1 cellular context compared by ENCODE assay signal in the genomic region with DNA sequence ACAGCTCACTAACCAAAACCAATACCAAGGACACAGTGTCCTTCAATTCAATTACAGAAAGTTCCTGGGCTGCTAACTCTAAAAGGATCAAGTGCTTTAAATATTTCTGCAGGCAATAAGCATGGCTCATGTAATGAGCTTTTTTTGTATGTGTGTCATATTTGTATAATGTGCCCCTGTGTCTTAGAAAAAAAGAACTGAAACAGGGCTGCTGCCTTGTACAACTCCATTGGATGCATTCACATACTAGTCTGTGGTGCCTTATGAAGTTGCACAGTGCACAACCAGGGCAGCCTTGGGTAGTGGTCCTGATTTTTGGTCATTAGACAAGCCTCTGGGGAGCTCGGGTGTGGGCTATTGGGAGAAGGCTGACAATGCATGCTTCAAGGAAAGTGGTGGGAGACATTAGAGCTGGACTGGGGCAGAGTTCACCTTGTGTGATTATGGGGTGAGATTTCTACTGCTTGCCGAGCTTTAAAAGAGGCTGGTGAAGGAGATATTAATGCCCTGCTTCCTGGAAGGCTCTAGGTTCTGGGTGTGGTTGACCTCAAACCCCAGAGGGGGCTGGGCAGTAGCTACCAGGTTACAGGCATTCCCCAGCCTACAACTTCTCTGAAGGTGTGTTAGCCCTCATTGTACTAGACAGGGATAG.
TF ChIP-seq lines count a peak whose summit lies in the region.

No MANE protein-coding gene starts in this region.

TF ChIP-seq in K562, 482 proteins besides CTCF, POLR2A, EP300 and RAD21 (continued from another document):
- TF ChIP-seq HNRNPLL (IDR thresholded peaks at IDR 0.05; ENCODE audit: low read depth, low read length, poor library complexity, severe bottlenecking) (no peak), CREB3L1 (IDR thresholded peaks at IDR 0.05; ENCODE audit: borderline replicate concordance, low read depth) (no peak), ZNF134 (CRISPR knock-in tag; conservative IDR thresholded peaks at IDR 0.05) (no peak), SMARCE1 (IDR thresholded peaks at IDR 0.05) (0 out of 2 replicates have a peak, but pooled peaks have one; percentile 40), HLTF (IDR thresholded peaks at IDR 0.05) (no peak), GTF2F1 (IDR thresholded peaks at IDR 0.05; ENCODE audit: low read depth, low read length) (no peak), MTA3 (IDR thresholded peaks at IDR 0.05; ENCODE audit: borderline replicate concordance) (0 out of 2 replicates have a peak, but pooled peaks have one; percentile 14), BRD9 (IDR thresholded peaks at IDR 0.05; ENCODE audit: low read depth, partially characterized antibody) (no peak), ARID4B (CRISPR knock-in tag; IDR thresholded peaks at IDR 0.05) (no peak), SMAD4 (CRISPR knock-in tag; conservative IDR thresholded peaks at IDR 0.05) (peak; percentile 72), CXXC5 (CRISPR knock-in tag; IDR thresholded peaks at IDR 0.05) (peak; percentile 39), TCFL5 (CRISPR knock-in tag; conservative IDR thresholded peaks at IDR 0.05) (no peak), SRF (CRISPR knock-in tag; IDR thresholded peaks at IDR 0.05) (no peak), ARID1B (IDR thresholded peaks at IDR 0.05) (peak; percentile 64), HDAC1 (IDR thresholded peaks at IDR 0.05) (peak; percentile 43 to 92), SIRT6 (IDR thresholded peaks at IDR 0.05; ENCODE audit: low read depth, low read length) (no peak), CBFA2T3 (IDR thresholded peaks at IDR 0.05) (peak; percentile 87), CEBPG (CRISPR knock-in tag; IDR thresholded peaks at IDR 0.05) (0 out of 2 replicates have a peak, but pooled peaks have one; percentile 21), CEBPG (tag; conservative IDR thresholded peaks at IDR 0.05 in 1 of 2, IDR thresholded peaks at IDR 0.05 in 1 of 2) (no peak), NFIC (IDR thresholded peaks at IDR 0.05) (0 out of 2 replicates have a peak, but pooled peaks have one; percentile 19), ZNF717 (CRISPR knock-in tag; IDR thresholded peaks at IDR 0.05) (no peak), ZNF274 (IDR thresholded peaks at IDR 0.05; ENCODE audit: borderline replicate concordance, low read depth, low read length) (no peak), ZNF184 (CRISPR knock-in tag; IDR thresholded peaks at IDR 0.05) (no peak)
- TF ChIP-seq, protein P1, sequence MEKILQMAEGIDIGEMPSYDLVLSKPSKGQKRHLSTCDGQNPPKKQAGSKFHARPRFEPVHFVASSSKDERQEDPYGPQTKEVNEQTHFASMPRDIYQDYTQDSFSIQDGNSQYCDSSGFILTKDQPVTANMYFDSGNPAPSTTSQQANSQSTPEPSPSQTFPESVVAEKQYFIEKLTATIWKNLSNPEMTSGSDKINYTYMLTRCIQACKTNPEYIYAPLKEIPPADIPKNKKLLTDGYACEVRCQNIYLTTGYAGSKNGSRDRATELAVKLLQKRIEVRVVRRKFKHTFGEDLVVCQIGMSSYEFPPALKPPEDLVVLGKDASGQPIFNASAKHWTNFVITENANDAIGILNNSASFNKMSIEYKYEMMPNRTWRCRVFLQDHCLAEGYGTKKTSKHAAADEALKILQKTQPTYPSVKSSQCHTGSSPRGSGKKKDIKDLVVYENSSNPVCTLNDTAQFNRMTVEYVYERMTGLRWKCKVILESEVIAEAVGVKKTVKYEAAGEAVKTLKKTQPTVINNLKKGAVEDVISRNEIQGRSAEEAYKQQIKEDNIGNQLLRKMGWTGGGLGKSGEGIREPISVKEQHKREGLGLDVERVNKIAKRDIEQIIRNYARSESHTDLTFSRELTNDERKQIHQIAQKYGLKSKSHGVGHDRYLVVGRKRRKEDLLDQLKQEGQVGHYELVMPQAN (IDR thresholded peaks at IDR 0.05; ENCODE audit: borderline replicate concordance) = no peak
- TF ChIP-seq, protein P2, sequence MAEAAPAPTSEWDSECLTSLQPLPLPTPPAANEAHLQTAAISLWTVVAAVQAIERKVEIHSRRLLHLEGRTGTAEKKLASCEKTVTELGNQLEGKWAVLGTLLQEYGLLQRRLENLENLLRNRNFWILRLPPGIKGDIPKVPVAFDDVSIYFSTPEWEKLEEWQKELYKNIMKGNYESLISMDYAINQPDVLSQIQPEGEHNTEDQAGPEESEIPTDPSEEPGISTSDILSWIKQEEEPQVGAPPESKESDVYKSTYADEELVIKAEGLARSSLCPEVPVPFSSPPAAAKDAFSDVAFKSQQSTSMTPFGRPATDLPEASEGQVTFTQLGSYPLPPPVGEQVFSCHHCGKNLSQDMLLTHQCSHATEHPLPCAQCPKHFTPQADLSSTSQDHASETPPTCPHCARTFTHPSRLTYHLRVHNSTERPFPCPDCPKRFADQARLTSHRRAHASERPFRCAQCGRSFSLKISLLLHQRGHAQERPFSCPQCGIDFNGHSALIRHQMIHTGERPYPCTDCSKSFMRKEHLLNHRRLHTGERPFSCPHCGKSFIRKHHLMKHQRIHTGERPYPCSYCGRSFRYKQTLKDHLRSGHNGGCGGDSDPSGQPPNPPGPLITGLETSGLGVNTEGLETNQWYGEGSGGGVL (CRISPR knock-in tag; IDR thresholded peaks at IDR 0.05) = no peak
TF ChIP-seq in K562: peak in this region for 49.
